Comparison of ENCODE assay signal across 17 cellular contexts in genomic region chr13:39397866-39398265, GRCh38.
A peak's percentile ranks its signal among the peaks of the same experiment; 100 is the strongest.
DNase-seq lines count a peak whose midpoint lies in the region; ATAC-seq lines count a peak whose summit lies in the region.
"Had no signal": no experiment of that assay in that cellular context is flagged by ENCODE, and none has a peak within 500 bp of the region (broad histone marks: within the 10 kb centered on the region; RNA-seq: fewer than 3 reads in every experiment).

No MANE protein-coding gene starts in this region.

- ATAC-seq in Right ventricle myocardium inferior (peak; percentile 78), left ventricle myocardium superior (peak; percentile 65), sciatic nerve (peak; percentile 80), HG02678 (IDR thresholded peaks at IDR 0.05; ENCODE audit: unreplicated experiment) (no peak)

- intact Hi-C loops in Right ventricle myocardium inferior (cut with DNase I) = loop anchor here (5.0 kb wide), 1 partner anchor 126 kb away; no protein-coding TSS in a partner anchor
- intact Hi-C loops in cardiac septum (cut with DNase I) = loop anchor here (5.0 kb wide), 1 partner anchor 81 kb away; no protein-coding TSS in a partner anchor
- intact Hi-C loops in left ventricle myocardium superior (cut with micrococcal nuclease) = no loop called here
- intact Hi-C loops in sciatic nerve (cut with DNase I) = no loop called here

- DNase-seq in Right ventricle myocardium inferior (ENCODE audit: missing footprints) (peak; percentile 74), cardiac septum (ENCODE audit: low spot score) (no peak), left ventricle myocardium superior (peak; percentile 57), sciatic nerve (ENCODE audit: low spot score) (no peak), GOT3 (lab: John Stamatoyannopoulos, UW) (no peak), NCI-H1930 (lab: John Stamatoyannopoulos, UW) (no peak), NCI-H2196 (lab: John Stamatoyannopoulos, UW; ENCODE audit: unreplicated experiment) (no peak)
- DNase-seq: C1 segment of cervical spinal cord, DMS153, EL, MG63, NCI-H1092 treated with DMSO at 0.1 percent for 48 hours, NCI-H1694 treated with DMSO at 0.1 percent for 48 hours, NCI-H446, NCI-H748 treated with DMSO at 0.1 percent for 48 hours, PC-9 had no signal

Comparison
In these comparisons a context has a peak if more than half of its experiments do, and no peak if none do; other contexts are left out.
1. DNase-seq: peak in Right ventricle myocardium inferior (single experiment) and left ventricle myocardium superior (single experiment); none in cardiac septum (single experiment), sciatic nerve (single experiment), GOT3 (single experiment), NCI-H1930 (0 of 2) and NCI-H2196 (single experiment).
2. intact Hi-C loops: an anchor here in Right ventricle myocardium inferior (5.0 kb wide) and cardiac septum (5.0 kb wide); none called in left ventricle myocardium superior and sciatic nerve.